In the genomic region with DNA sequence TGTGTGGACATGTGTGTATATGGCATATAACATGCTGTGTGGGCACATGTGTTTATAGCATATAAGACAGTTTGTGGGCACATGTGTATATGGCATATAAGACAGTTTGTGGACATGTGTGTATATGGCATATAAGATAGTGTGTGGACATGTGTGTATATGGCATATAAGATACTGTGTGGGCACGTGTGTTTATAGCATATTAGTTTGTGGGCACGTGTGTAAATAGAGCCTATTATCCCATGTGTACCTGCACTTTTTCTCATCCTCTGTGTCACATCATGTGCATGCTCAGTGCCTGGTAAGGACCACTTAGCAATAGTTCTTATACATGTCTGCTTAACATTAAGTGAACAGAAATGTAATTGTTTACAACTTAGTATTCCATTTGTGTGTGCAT, we compare ENCODE assay signal across 3 cellular contexts.
TF ChIP-seq lines count a peak whose summit lies in the region.

No MANE protein-coding gene starts in this region.

TF ChIP-seq in HepG2, 621 proteins besides CTCF, POLR2A, EP300 and RAD21:
- TF ChIP-seq ZBTB38 (CRISPR knock-in tag; IDR thresholded peaks at IDR 0.05) = no peak
- TF ChIP-seq, protein P1, sequence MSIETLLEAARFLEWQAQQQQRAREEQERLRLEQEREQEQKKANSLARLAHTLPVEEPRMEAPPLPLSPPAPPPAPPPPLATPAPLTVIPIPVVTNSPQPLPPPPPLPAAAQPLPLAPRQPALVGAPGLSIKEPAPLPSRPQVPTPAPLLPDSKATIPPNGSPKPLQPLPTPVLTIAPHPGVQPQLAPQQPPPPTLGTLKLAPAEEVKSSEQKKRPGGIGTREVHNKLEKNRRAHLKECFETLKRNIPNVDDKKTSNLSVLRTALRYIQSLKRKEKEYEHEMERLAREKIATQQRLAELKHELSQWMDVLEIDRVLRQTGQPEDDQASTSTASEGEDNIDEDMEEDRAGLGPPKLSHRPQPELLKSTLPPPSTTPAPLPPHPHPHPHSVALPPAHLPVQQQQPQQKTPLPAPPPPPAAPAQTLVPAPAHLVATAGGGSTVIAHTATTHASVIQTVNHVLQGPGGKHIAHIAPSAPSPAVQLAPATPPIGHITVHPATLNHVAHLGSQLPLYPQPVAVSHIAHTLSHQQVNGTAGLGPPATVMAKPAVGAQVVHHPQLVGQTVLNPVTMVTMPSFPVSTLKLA (IDR thresholded peaks at IDR 0.05) = peak; percentile 99
- TF ChIP-seq, protein P2, sequence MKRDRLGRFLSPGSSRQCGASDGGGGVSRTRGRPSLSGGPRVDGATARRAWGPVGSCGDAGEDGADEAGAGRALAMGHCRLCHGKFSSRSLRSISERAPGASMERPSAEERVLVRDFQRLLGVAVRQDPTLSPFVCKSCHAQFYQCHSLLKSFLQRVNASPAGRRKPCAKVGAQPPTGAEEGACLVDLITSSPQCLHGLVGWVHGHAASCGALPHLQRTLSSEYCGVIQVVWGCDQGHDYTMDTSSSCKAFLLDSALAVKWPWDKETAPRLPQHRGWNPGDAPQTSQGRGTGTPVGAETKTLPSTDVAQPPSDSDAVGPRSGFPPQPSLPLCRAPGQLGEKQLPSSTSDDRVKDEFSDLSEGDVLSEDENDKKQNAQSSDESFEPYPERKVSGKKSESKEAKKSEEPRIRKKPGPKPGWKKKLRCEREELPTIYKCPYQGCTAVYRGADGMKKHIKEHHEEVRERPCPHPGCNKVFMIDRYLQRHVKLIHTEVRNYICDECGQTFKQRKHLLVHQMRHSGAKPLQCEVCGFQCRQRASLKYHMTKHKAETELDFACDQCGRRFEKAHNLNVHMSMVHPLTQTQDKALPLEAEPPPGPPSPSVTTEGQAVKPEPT (CRISPR knock-in tag; IDR thresholded peaks at IDR 0.05; ENCODE audit: low read depth) = no peak
- TF ChIP-seq ZNF670 (CRISPR knock-in tag; IDR thresholded peaks at IDR 0.05; ENCODE audit: borderline replicate concordance) = no peak
- no peak for TF ChIP-seq ZNF484 (CRISPR knock-in tag; IDR thresholded peaks at IDR 0.05; ENCODE audit: borderline replicate concordance, low read depth)
- TF ChIP-seq HMG20A (CRISPR knock-in tag; IDR thresholded peaks at IDR 0.05; ENCODE audit: borderline replicate concordance) = no peak
- TF ChIP-seq TAF15 (IDR thresholded peaks at IDR 0.05; ENCODE audit: low read depth, low read length, poor library complexity, severe bottlenecking) = no peak

TF ChIP-seq in GM12891, 5 proteins besides CTCF, POLR2A, EP300 and RAD21:
- no peak for TF ChIP-seq TAF1 (IDR thresholded peaks at IDR 0.05; ENCODE audit: low read depth, low read length)
- no peak for TF ChIP-seq PAX5 (IDR thresholded peaks at IDR 0.05; ENCODE audit: insufficient read depth, low read length, severe bottlenecking)
- TF ChIP-seq POLR2AphosphoS5 (IDR thresholded peaks at IDR 0.05; ENCODE audit: low read depth, low read length) = no peak
- no peak for TF ChIP-seq POU2F2 (IDR thresholded peaks at IDR 0.05; ENCODE audit: low read depth, low read length)
- TF ChIP-seq SPI1 (IDR thresholded peaks at IDR 0.05; ENCODE audit: low read depth, low read length) = no peak

TF ChIP-seq in K562, 482 proteins besides CTCF, POLR2A, EP300 and RAD21:
- TF ChIP-seq ARHGAP35 (IDR thresholded peaks at IDR 0.05; ENCODE audit: partially characterized antibody) = no peak
- TF ChIP-seq BCOR (IDR thresholded peaks at IDR 0.05) = no peak
- TF ChIP-seq, protein P1 (conservative IDR thresholded peaks at IDR 0.05) = no peak
- no peak for TF ChIP-seq PHTF2 (CRISPR knock-in tag; IDR thresholded peaks at IDR 0.05)
- no peak for TF ChIP-seq PML (IDR thresholded peaks at IDR 0.05; ENCODE audit: low read length)
- TF ChIP-seq, protein P3, sequence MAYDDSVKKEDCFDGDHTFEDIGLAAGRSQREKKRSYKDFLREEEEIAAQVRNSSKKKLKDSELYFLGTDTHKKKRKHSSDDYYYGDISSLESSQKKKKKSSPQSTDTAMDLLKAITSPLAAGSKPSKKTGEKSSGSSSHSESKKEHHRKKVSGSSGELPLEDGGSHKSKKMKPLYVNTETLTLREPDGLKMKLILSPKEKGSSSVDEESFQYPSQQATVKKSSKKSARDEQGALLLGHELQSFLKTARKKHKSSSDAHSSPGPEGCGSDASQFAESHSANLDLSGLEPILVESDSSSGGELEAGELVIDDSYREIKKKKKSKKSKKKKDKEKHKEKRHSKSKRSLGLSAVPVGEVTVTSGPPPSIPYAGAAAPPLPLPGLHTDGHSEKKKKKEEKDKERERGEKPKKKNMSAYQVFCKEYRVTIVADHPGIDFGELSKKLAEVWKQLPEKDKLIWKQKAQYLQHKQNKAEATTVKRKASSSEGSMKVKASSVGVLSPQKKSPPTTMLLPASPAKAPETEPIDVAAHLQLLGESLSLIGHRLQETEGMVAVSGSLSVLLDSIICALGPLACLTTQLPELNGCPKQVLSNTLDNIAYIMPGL (CRISPR knock-in tag; IDR thresholded peaks at IDR 0.05) = no peak
- TF ChIP-seq FOXP1 (CRISPR knock-in tag; IDR thresholded peaks at IDR 0.05) = no peak
- no peak for TF ChIP-seq ZNF140 (CRISPR knock-in tag; IDR thresholded peaks at IDR 0.05)
- TF ChIP-seq ZEB2 (IDR thresholded peaks at IDR 0.05) = no peak
- no peak for TF ChIP-seq HDAC3 (IDR thresholded peaks at IDR 0.05; ENCODE audit: borderline replicate concordance, partially characterized antibody)
- TF ChIP-seq CBFA2T3 (IDR thresholded peaks at IDR 0.05) = no peak
- TF ChIP-seq NFIX (CRISPR knock-in tag; IDR thresholded peaks at IDR 0.05; ENCODE audit: low read depth) = no peak
- no peak for TF ChIP-seq ZNF311 (CRISPR knock-in tag; IDR thresholded peaks at IDR 0.05)
- TF ChIP-seq CHD1 (IDR thresholded peaks at IDR 0.05; ENCODE audit: low read length) = no peak
- TF ChIP-seq NFRKB (IDR thresholded peaks at IDR 0.05; ENCODE audit: low read depth) = no peak
- TF ChIP-seq ZNF24 (IDR thresholded peaks at IDR 0.05) = no peak
TF ChIP-seq in K562: peak in this region for 0.
